ENCODE assay signal across 16 cellular contexts in genomic region chr1:212982430-212983152, GRCh38. TPM values are rescaled to one million over a fixed set of nuclear protein-coding genes. Genes with fewer than 3 reads are reported as not detected.
DNase-seq lines count a peak whose midpoint lies in the region; ATAC-seq and TF ChIP-seq lines count a peak whose summit lies in the region.
"Had no signal": no experiment of that assay in that cellular context is flagged by ENCODE, and none has a peak within 500 bp of the region (broad histone marks: within the 10 kb centered on the region; RNA-seq: fewer than 3 reads in every experiment).

No MANE protein-coding gene starts in this region.

- H3K27me3 ChIP-seq in adrenal gland, result no peaks in the 10 kb centered on the region
- H3K27me3 ChIP-seq in lung (ENCODE audit: control insufficient read depth, insufficient read depth), result no peaks in the 10 kb centered on the region
- H3K27me3 ChIP-seq in foreskin keratinocyte, result no peaks in the 10 kb centered on the region
- H3K27me3 ChIP-seq: left lung had no signal

- peak; percentile 55 for DNase-seq in DMS 273 (lab: John Stamatoyannopoulos, UW; ENCODE audit: unreplicated experiment)
- DNase-seq in HUDEP-2 (lab: John Stamatoyannopoulos, UW; ENCODE audit: unreplicated experiment in 76 of 76), result peak in 47 of 76 experiments; percentile 5 to 62 (median 28)
- DNase-seq in adrenal gland, result peak in 5 of 7 donors; percentile 31 to 51 (median 46)
- DNase-seq in lung (ENCODE audit: low spot score), result peak; percentile 15
- DNase-seq in foreskin keratinocyte, result no peak
- DNase-seq in left colon, result no peak
- DNase-seq in activated CD4-positive, alpha-beta T cell treated with anti-CD3 and anti-CD28 coated beads, Interleukin-2, amount 50 U/mL, for 1 hour, result no peak
- DNase-seq: activated CD4-positive, alpha-beta T cell treated with anti-CD3 and anti-CD28 coated beads for 1 hour; activated gamma-delta T cell treated with Interleukin-2 at 50 U/mL for 16 hours; COR-L47; foreskin fibroblast; KG1; left lung; SHP77 treated with DMSO at 0.1 percent for 48 hours; stimulated activated CD4-positive, alpha-beta T cell treated with anti-CD3 and anti-CD28 coated beads, Interleukin-4, amount 100 ng/mL, for 1 hour had no signal

- peaks cover 4 to 12% of the 10 kb centered on the region in 2 donors for H3K4me1 ChIP-seq in adrenal gland (replicated peaks in 1 of 2)
- peaks cover 13 to 19% of the 10 kb centered on the region in 2 donors for H3K4me1 ChIP-seq in lung (ENCODE audit: control insufficient read depth in 2 of 2, insufficient read depth in 2 of 2, low read length in 2 of 2)
- H3K4me1 ChIP-seq in foreskin keratinocyte, result no peaks in the 10 kb centered on the region

- H3K4me3 ChIP-seq in adrenal gland (no peak overlapping the region), lung (no peak overlapping the region)
- H3K4me3 ChIP-seq: left lung had no signal

- ATAC-seq in lung (ENCODE audit: insufficient read depth, low FRiP score), result no peak
- ATAC-seq in foreskin keratinocyte, result no peak
- no peak for ATAC-seq in left colon

- intact Hi-C loops in adrenal gland (cut with DNase I) (loop anchor here in 1 of 2 donors (10.0 kb wide), 2 partner anchors 158 to 308 kb away; no protein-coding TSS in a partner anchor), left colon (cut with DNase I, micrococcal nuclease) (loop anchor here in 1 of 2 donors (10.0 kb wide), 1 partner anchor 168 kb away; no protein-coding TSS in a partner anchor)

- no peak for TF ChIP-seq POLR2A in adrenal gland (IDR thresholded peaks at IDR 0.05)

- WGBS in adrenal gland, 4 donors, result 39 to 54% (median 47%) methylated on average over 6 of the region's 6 CpGs
- WGBS in lung, 2 donors, result 77 to 84% methylated on average over 6 of the region's 6 CpGs

- H3K36me3 ChIP-seq in adrenal gland (replicated peaks in 1 of 2) (no peaks in the 10 kb centered on the region), lung (ENCODE audit: control insufficient read depth in 2 of 2, insufficient read depth in 2 of 2, low read length in 2 of 2) (no peaks in the 10 kb centered on the region)
- H3K36me3 ChIP-seq: left lung had no signal

- no peaks in the 10 kb centered on the region for H3K9me3 ChIP-seq in adrenal gland (replicated peaks in 1 of 3)
- no peaks in the 10 kb centered on the region for H3K9me3 ChIP-seq in lung (ENCODE audit: control insufficient read depth in 2 of 2, insufficient read depth in 1 of 2, low read length in 1 of 2)
- H3K9me3 ChIP-seq: left lung had no signal

- TF ChIP-seq CTCF in adrenal gland (IDR thresholded peaks at IDR 0.05), result no peak
- TF ChIP-seq CTCF in lung (IDR thresholded peaks at IDR 0.05; ENCODE audit: control extremely low read depth, extremely low read depth), result no peak
- no peak for TF ChIP-seq CTCF in foreskin keratinocyte (conservative IDR thresholded peaks at IDR 0.05)

- H3K27ac ChIP-seq in adrenal gland (no peak overlapping the region), lung (ENCODE audit: low read depth in 1 of 2, low read length in 1 of 2) (no peak overlapping the region), foreskin keratinocyte (no peak overlapping the region)
- H3K27ac ChIP-seq: HL-60, left lung had no signal

RNA-seq across cellular contexts. Expression of gene VASH2, which starts 32.2 kb away (rescaled TPM):
- total RNA-seq in adrenal gland (under 1 TPM in 5 of 8 donors, not detected in 3; 0.25 to 0.72 (median 0.29) TPM), lung (10 to 100 TPM in 1 of 2 donors, 1 to 10 TPM in 1; 1.7 to 11.0 TPM), foreskin keratinocyte (0.14 and 0.27 TPM in 2 replicates), left colon (under 1 TPM; 0.59 to 0.76 TPM)
- polyA plus RNA-seq in adrenal gland (under 1 TPM; 0.16 to 0.33 (median 0.17) TPM), lung (under 1 TPM; 0.26 to 0.49 TPM), foreskin keratinocyte (0.06 and 0.07 TPM in 2 replicates)

RNA-seq across cellular contexts. Expression of gene ANGEL2, which starts 33.1 kb away (rescaled TPM):
- total RNA-seq in adrenal gland, result 10 to 100 TPM; 18.7 to 47.3 (median 29.0) TPM
- polyA plus RNA-seq in adrenal gland, result 10 to 100 TPM; 17.7 to 23.9 (median 20.1) TPM
- total RNA-seq in lung, result 10 to 100 TPM; 35.4 to 53.7 TPM
- polyA plus RNA-seq in lung, result 10 to 100 TPM; 13.7 to 22.5 TPM
- 26.9 and 27.7 TPM in 2 replicates for total RNA-seq in foreskin keratinocyte
- 5.9 and 7.1 TPM in 2 replicates for polyA plus RNA-seq in foreskin keratinocyte
- 10 to 100 TPM; 22.3 to 24.4 TPM for total RNA-seq in left colon

Comparison
In these comparisons a context has a peak if more than half of its experiments do, and no peak if none do; other contexts are left out.
1. DNase-seq: peak in DMS 273 (single experiment), HUDEP-2 (47 of 76), adrenal gland (5 of 7) and lung (single experiment); none in foreskin keratinocyte (0 of 2), left colon (0 of 2) and activated CD4-positive, alpha-beta T cell treated with anti-CD3 and anti-CD28 coated beads, Interleukin-2, amount 50 U/mL, for 1 hour (single experiment).